13 cellular contexts compared by ENCODE assay signal in genomic region chr9:6433405-6433804, GRCh38. TPM values are rescaled to one million over a fixed set of nuclear protein-coding genes. Genes with fewer than 3 reads are reported as not detected.
DNase-seq lines count a peak whose midpoint lies in the region; ATAC-seq and TF ChIP-seq lines count a peak whose summit lies in the region.
"Had no signal": no experiment of that assay in that cellular context is flagged by ENCODE, and none has a peak within 500 bp of the region (broad histone marks: within the 10 kb centered on the region; RNA-seq: fewer than 3 reads in every experiment).

No MANE protein-coding gene starts in this region.

- no peaks in the 10 kb centered on the region for H3K36me3 ChIP-seq in PC-9 (ENCODE audit: low read depth)

- H3K27me3 Mint-ChIP-seq in activated T-cell treated with anti-CD3 and anti-CD28 coated beads, Interleukin-2, amount 50 U/mL, for 72 hours (ENCODE audit: low read depth), result no peaks in the 10 kb centered on the region
- no peaks in the 10 kb centered on the region for H3K27me3 Mint-ChIP-seq in activated T-helper 1 cell treated with anti-CD3 and anti-CD28 coated beads, Interleukin-12 subunit alpha, Interleukin-12 subunit beta, Interleukin-2, Interleukin-4 antibody, amounts not matched to agents 30 ng/mL and 10 ng/mL and 1 ng/mL, durations not matched to agents 14 hours and 24 hours and 36 hours (ENCODE audit: insufficient read depth)

- intact Hi-C loops in activated T-helper 1 cell treated with anti-CD3 and anti-CD28 coated beads, Interleukin-12 subunit alpha, Interleukin-12 subunit beta, Interleukin-2, Interleukin-4 antibody, amounts not matched to agents 30 ng/mL and 10 ng/mL and 1 ng/mL, durations not matched to agents 14 hours and 24 hours and 36 hours (cut with micrococcal nuclease), result loop anchor here (5.0 kb wide), 1 partner anchor 39 kb away; no protein-coding TSS in a partner anchor
- intact Hi-C loops in PC-9 (cut with micrococcal nuclease; ENCODE audit: unreplicated experiment), result no loop called here

- peak in 1 of 2 donors; percentile 53 for ATAC-seq in activated T-cell treated with anti-CD3 and anti-CD28 coated beads, Interleukin-2, amount 50 U/mL, for 72 hours (replicated peaks in 1 of 2)
- ATAC-seq in HG03457 (IDR thresholded peaks at IDR 0.05; ENCODE audit: unreplicated experiment), result no peak
- ATAC-seq: Right ventricle myocardium inferior had no signal

- no peaks in the 10 kb centered on the region for H3K4me1 ChIP-seq in PC-9 (replicated peaks; ENCODE audit: insufficient read depth)

- H3K9me3 Mint-ChIP-seq in activated T-cell treated with anti-CD3 and anti-CD28 coated beads, Interleukin-2, amount 50 U/mL, for 72 hours, result no peaks in the 10 kb centered on the region
- no peaks in the 10 kb centered on the region for H3K9me3 Mint-ChIP-seq in activated T-helper 1 cell treated with anti-CD3 and anti-CD28 coated beads, Interleukin-12 subunit alpha, Interleukin-12 subunit beta, Interleukin-2, Interleukin-4 antibody, amounts not matched to agents 30 ng/mL and 10 ng/mL and 1 ng/mL, durations not matched to agents 14 hours and 24 hours and 36 hours

- no peaks in the 10 kb centered on the region for H3F3A ChIP-seq in PC-9 (ENCODE audit: insufficient read depth, low read depth)

- H3K27me3 ChIP-seq in PC-9 (ENCODE audit: insufficient read depth, low read depth), result no peaks in the 10 kb centered on the region
- H3K27me3 ChIP-seq: sigmoid colon had no signal

- H3K9me2 ChIP-seq in PC-9 (ENCODE audit: insufficient read depth), result no peaks in the 10 kb centered on the region

- CTCF ChIA-PET in PC-9 (lab: Charles Lee), result no interaction called here

- peaks cover 68% of the 10 kb centered on the region for H3K4me1 Mint-ChIP-seq in activated T-cell treated with anti-CD3 and anti-CD28 coated beads, Interleukin-2, amount 50 U/mL, for 72 hours (ENCODE audit: low read depth)
- peaks cover 69% of the 10 kb centered on the region for H3K4me1 Mint-ChIP-seq in activated T-helper 1 cell treated with anti-CD3 and anti-CD28 coated beads, Interleukin-12 subunit alpha, Interleukin-12 subunit beta, Interleukin-2, Interleukin-4 antibody, amounts not matched to agents 30 ng/mL and 10 ng/mL and 1 ng/mL, durations not matched to agents 14 hours and 24 hours and 36 hours (ENCODE audit: low read depth)

- H3K4me3 ChIP-seq in fibroblast of mammary gland (ENCODE audit: control insufficient read depth, low read depth, low read length) (no peak overlapping the region), PC-9 (no peak overlapping the region)
- H3K4me3 ChIP-seq: sigmoid colon had no signal

- H3K36me3 Mint-ChIP-seq in activated T-cell treated with anti-CD3 and anti-CD28 coated beads, Interleukin-2, amount 50 U/mL, for 72 hours (ENCODE audit: insufficient read depth in 2 of 2), result peaks cover 6 to 24% of the 10 kb centered on the region in 2 donors
- peaks cover 32% of the 10 kb centered on the region for H3K36me3 Mint-ChIP-seq in activated T-helper 1 cell treated with anti-CD3 and anti-CD28 coated beads, Interleukin-12 subunit alpha, Interleukin-12 subunit beta, Interleukin-2, Interleukin-4 antibody, amounts not matched to agents 30 ng/mL and 10 ng/mL and 1 ng/mL, durations not matched to agents 14 hours and 24 hours and 36 hours (ENCODE audit: low read depth)

- no peaks in the 10 kb centered on the region for H3K9me3 ChIP-seq in PC-9 (ENCODE audit: insufficient read depth, low read depth)
- H3K9me3 ChIP-seq: sigmoid colon had no signal

- TF ChIP-seq CTCF in fibroblast of mammary gland (conservative IDR thresholded peaks at IDR 0.05; ENCODE audit: control insufficient read depth, insufficient read depth, low read depth, low read length) (no peak), PC-9 (conservative IDR thresholded peaks at IDR 0.05) (no peak)

- no peak overlapping the region for H3K4me2 ChIP-seq in PC-9

- POLR2A ChIA-PET in PC-9 (lab: Charles Lee; ENCODE audit: unreplicated experiment), result no interaction called here

- DNase-seq in activated T-cell treated with anti-CD3 and anti-CD28 coated beads, Interleukin-2, amount 50 U/mL, for 72 hours, result no peak
- DNase-seq in activated T-cell treated with anti-CD3 and anti-CD28 coated beads, Interleukin-2, amount 50 U/mL, for 1 hour, result no peak
- no peak for DNase-seq in activated T-helper 1 cell treated with anti-CD3 and anti-CD28 coated beads, Interleukin-12 subunit alpha, Interleukin-12 subunit beta, Interleukin-2, Interleukin-4 antibody, amounts not matched to agents 30 ng/mL and 10 ng/mL and 1 ng/mL, durations not matched to agents 14 hours and 24 hours and 36 hours (ENCODE audit: low spot score)
- DNase-seq in fibroblast of mammary gland (ENCODE audit: low read depth), result peak; percentile 74
- DNase-seq in superior temporal gyrus (ENCODE audit: extremely low spot score), result peak; percentile 5
- no peak for DNase-seq in PC-9
- no peak for DNase-seq in A172 (ENCODE audit: low spot score)
- DNase-seq: NCI-H1048, NCI-H524 treated with DMSO at 0.1 percent for 48 hours, sigmoid colon had no signal

- peaks cover 95% of the 10 kb centered on the region for H3K79me2 ChIP-seq in PC-9 (ENCODE audit: low read depth)

- peak overlapping the region in 1 of 2 donors; percentile 71 for H3K4me3 Mint-ChIP-seq in activated T-cell treated with anti-CD3 and anti-CD28 coated beads, Interleukin-2, amount 50 U/mL, for 72 hours
- H3K4me3 Mint-ChIP-seq in activated T-helper 1 cell treated with anti-CD3 and anti-CD28 coated beads, Interleukin-12 subunit alpha, Interleukin-12 subunit beta, Interleukin-2, Interleukin-4 antibody, amounts not matched to agents 30 ng/mL and 10 ng/mL and 1 ng/mL, durations not matched to agents 14 hours and 24 hours and 36 hours, result no peak overlapping the region

- no peak overlapping the region for H3K27ac ChIP-seq in PC-9
- H3K27ac ChIP-seq: sigmoid colon, VCaP had no signal

- no peak overlapping the region for H2AFZ ChIP-seq in PC-9

- no peaks in the 10 kb centered on the region; the same call in 1 of the 2 replicates for H4K20me1 ChIP-seq in PC-9 (ENCODE audit: insufficient read depth)

- no TSS peak for BruUV-seq in PC-9 (replicated peaks; lab: Mats Ljungman, UMichigan)

- H3K27ac Mint-ChIP-seq in activated T-cell treated with anti-CD3 and anti-CD28 coated beads, Interleukin-2, amount 50 U/mL, for 72 hours, result peak overlapping the region; percentile 95
- peak overlapping the region; percentile 50 for H3K27ac Mint-ChIP-seq in activated T-helper 1 cell treated with anti-CD3 and anti-CD28 coated beads, Interleukin-12 subunit alpha, Interleukin-12 subunit beta, Interleukin-2, Interleukin-4 antibody, amounts not matched to agents 30 ng/mL and 10 ng/mL and 1 ng/mL, durations not matched to agents 14 hours and 24 hours and 36 hours

RNA-seq across cellular contexts. Expression of gene UHRF2, which starts 20.4 kb away (rescaled TPM):
- 10 to 100 TPM; 84.6 to 87.2 TPM for total RNA-seq in activated T-cell treated with anti-CD3 and anti-CD28 coated beads, Interleukin-2, amount 50 U/mL, for 72 hours
- 73.0 and 77.3 TPM in 2 replicates for total RNA-seq in activated T-helper 1 cell treated with anti-CD3 and anti-CD28 coated beads, Interleukin-12 subunit alpha, Interleukin-12 subunit beta, Interleukin-2, Interleukin-4 antibody, amounts not matched to agents 30 ng/mL and 10 ng/mL and 1 ng/mL, durations not matched to agents 14 hours and 24 hours and 36 hours
- total RNA-seq in PC-9 (2021), result 32.6 and 40.9 TPM in 2 replicates
- total RNA-seq in A172 (2014; rRNA removed; shearing (Covaris generic)), result 29.4 and 30.3 TPM in 2 replicates

Comparison
In these comparisons a context has a peak if more than half of its experiments do, and no peak if none do; other contexts are left out.
1. DNase-seq: peak in fibroblast of mammary gland (single experiment) and superior temporal gyrus (single experiment); none in activated T-cell treated with anti-CD3 and anti-CD28 coated beads, Interleukin-2, amount 50 U/mL, for 72 hours (0 of 2), activated T-cell treated with anti-CD3 and anti-CD28 coated beads, Interleukin-2, amount 50 U/mL, for 1 hour (single experiment), activated T-helper 1 cell treated with anti-CD3 and anti-CD28 coated beads, Interleukin-12 subunit alpha, Interleukin-12 subunit beta, Interleukin-2, Interleukin-4 antibody, amounts not matched to agents 30 ng/mL and 10 ng/mL and 1 ng/mL, durations not matched to agents 14 hours and 24 hours and 36 hours (single experiment), PC-9 (0 of 2) and A172 (single experiment).